ENCODE assay signal across 15 cellular contexts in genomic region chr15:62058327-62059028, GRCh38. TPM values are rescaled to one million over a fixed set of nuclear protein-coding genes. Genes with fewer than 3 reads are reported as not detected.
A peak's percentile ranks its signal among the peaks of the same experiment; 100 is the strongest.
DNase-seq lines count a peak whose midpoint lies in the region; ATAC-seq, FAIRE-seq and TF ChIP-seq lines count a peak whose summit lies in the region.
"Had no signal": no experiment of that assay in that cellular context is flagged by ENCODE, and none has a peak within 500 bp of the region (broad histone marks: within the 10 kb centered on the region; RNA-seq: fewer than 3 reads in every experiment).

No MANE protein-coding gene starts in this region.

- no peaks in the 10 kb centered on the region for H3K9me3 ChIP-seq in keratinocyte (ENCODE audit: control insufficient read depth, low read depth, low read length)
- H3K9me3 ChIP-seq: esophagus squamous epithelium, ovary had no signal

- H3K27ac Mint-ChIP-seq in Calu3 (ENCODE audit: unreplicated experiment) = no peak overlapping the region
- H3K27ac Mint-ChIP-seq in activated CD4-positive, alpha-beta memory T cell treated with anti-CD3 and anti-CD28 coated beads for 36 hours = no peak overlapping the region
- H3K27ac Mint-ChIP-seq: H9 had no signal

- H3K27ac ChIP-seq in 22Rv1 = no peak overlapping the region
- no peak overlapping the region for H3K27ac ChIP-seq in keratinocyte (ENCODE audit: control insufficient read depth, insufficient read depth, low read length)
- H3K27ac ChIP-seq: ovary had no signal

- peaks cover 13% of the 10 kb centered on the region for H3K4me1 ChIP-seq in keratinocyte (ENCODE audit: control insufficient read depth, extremely low read depth, insufficient read depth, low read length)

- H2AFZ ChIP-seq in keratinocyte (ENCODE audit: control insufficient read depth, low read length) = no peak overlapping the region

- H4K20me1 ChIP-seq in keratinocyte (ENCODE audit: control insufficient read depth, extremely low read depth, insufficient read depth, low read length) = peaks cover 3% of the 10 kb centered on the region

- dilution Hi-C loops in keratinocyte (cut with MboI; ENCODE audit: extremely low pct_ligation_motif_present, low sequenced_read_pairs) = no loop called here

- CTCF ChIA-PET in Calu3 (lab: Charles Lee) = interaction anchor here (0.7 to 1.4 kb wide), 2 partner anchors 16 to 248 kb away, joined by 4 read pairs; no protein-coding TSS in a partner anchor
- CTCF ChIA-PET in activated CD4-positive, alpha-beta memory T cell treated with anti-CD3 and anti-CD28 coated beads for 36 hours (lab: Charles Lee) = interaction anchor here (4.8 kb wide), 1 partner anchor 12 kb away, joined by 43 read pairs; no protein-coding TSS in a partner anchor

- H3K79me2 ChIP-seq in keratinocyte (ENCODE audit: control insufficient read depth, insufficient read depth, low read length) = peaks cover 39% of the 10 kb centered on the region

- peak overlapping the region; percentile 93 for H3K4me3 Mint-ChIP-seq in Calu3 (ENCODE audit: low read depth, unreplicated experiment)
- H3K4me3 Mint-ChIP-seq in activated CD4-positive, alpha-beta memory T cell treated with anti-CD3 and anti-CD28 coated beads for 36 hours = peak overlapping the region; percentile 43

- BruUV-seq in Calu3 (replicated peaks; lab: Mats Ljungman, UMichigan) = no TSS peak

- intact Hi-C loops in Calu3 (cut with micrococcal nuclease; ENCODE audit: unreplicated experiment) = loop anchor here (5.0 kb wide), 1 partner anchor 181 kb away; no protein-coding TSS in a partner anchor
- intact Hi-C loops in activated CD4-positive, alpha-beta memory T cell treated with anti-CD3 and anti-CD28 coated beads for 36 hours (cut with micrococcal nuclease) = no loop called here

- no peak for FAIRE-seq in keratinocyte (lab: Jason Lieb, UNC)
- FAIRE-seq: GM19239 had no signal

- TF ChIP-seq CTCF in 22Rv1 (IDR thresholded peaks at IDR 0.05) (0 out of 2 replicates have a peak, but pooled peaks have one; percentile 1), Calu3 (IDR thresholded peaks at IDR 0.05; ENCODE audit: unreplicated experiment) (no peak), keratinocyte (optimal IDR thresholded peaks at IDR 0.05 in 1 of 3, IDR thresholded peaks at IDR 0.05 in 1 of 3, conservative IDR thresholded peaks at IDR 0.05 in 1 of 3; ENCODE audit: extremely low read depth in 1 of 3, insufficient read depth in 2 of 3, low read length in 3 of 3) (no peak)

- no peaks in the 10 kb centered on the region for H3K9me3 Mint-ChIP-seq in Calu3 (ENCODE audit: low read depth, unreplicated experiment)
- no peaks in the 10 kb centered on the region for H3K9me3 Mint-ChIP-seq in activated CD4-positive, alpha-beta memory T cell treated with anti-CD3 and anti-CD28 coated beads for 36 hours
- H3K9me3 Mint-ChIP-seq: H9 had no signal

- ATAC-seq in HG02885 (IDR thresholded peaks at IDR 0.05; ENCODE audit: poor library complexity, unreplicated experiment) = no peak

- peaks cover 41% of the 10 kb centered on the region for H3K36me3 Mint-ChIP-seq in Calu3 (ENCODE audit: insufficient read depth, unreplicated experiment)
- H3K36me3 Mint-ChIP-seq in activated CD4-positive, alpha-beta memory T cell treated with anti-CD3 and anti-CD28 coated beads for 36 hours = peaks cover 7% of the 10 kb centered on the region

- no peak overlapping the region for H3K9ac ChIP-seq in keratinocyte (ENCODE audit: control insufficient read depth, extremely low read depth, insufficient read depth, low read length)

- POLR2A ChIA-PET in activated CD4-positive, alpha-beta memory T cell treated with anti-CD3 and anti-CD28 coated beads for 36 hours (lab: Charles Lee) = no interaction called here

- H3K4me3 ChIP-seq in keratinocyte (ENCODE audit: control insufficient read depth in 2 of 3, extremely low read depth in 1 of 3, insufficient read depth in 2 of 3, low read depth in 1 of 3, low read length in 3 of 3) = no peak overlapping the region

- no peaks in the 10 kb centered on the region for H3K27me3 Mint-ChIP-seq in Calu3 (ENCODE audit: unreplicated experiment)
- H3K27me3 Mint-ChIP-seq in activated CD4-positive, alpha-beta memory T cell treated with anti-CD3 and anti-CD28 coated beads for 36 hours = no peaks in the 10 kb centered on the region

- DNase-seq in Calu3 (no peak), keratinocyte (ENCODE audit: low read depth, low spot score) (no peak), NCI-H748 (lab: John Stamatoyannopoulos, UW; ENCODE audit: unreplicated experiment) (no peak), SK-N-DZ (ENCODE audit: low spot score) (no peak), cerebellum (ENCODE audit: low spot score) (no peak)
- no peak for DNase-seq in activated CD4-positive, alpha-beta memory T cell treated with anti-CD3 and anti-CD28 coated beads for 36 hours
- DNase-seq: esophagus squamous epithelium, H9, NCI-H446 treated with DMSO at 0.1 percent for 48 hours, ovary, SHP77 treated with DMSO at 0.1 percent for 48 hours had no signal

- H3K4me2 ChIP-seq in keratinocyte (ENCODE audit: control insufficient read depth, extremely low read depth, insufficient read depth, low read depth, low read length) = peak overlapping the region; percentile 14

- peaks cover 73% of the 10 kb centered on the region for H3K4me1 Mint-ChIP-seq in Calu3 (ENCODE audit: low read depth, unreplicated experiment)
- H3K4me1 Mint-ChIP-seq in activated CD4-positive, alpha-beta memory T cell treated with anti-CD3 and anti-CD28 coated beads for 36 hours (ENCODE audit: low read depth) = peaks cover 53% of the 10 kb centered on the region

- no peaks in the 10 kb centered on the region for H3K9me1 ChIP-seq in keratinocyte (ENCODE audit: control insufficient read depth, extremely low read depth, insufficient read depth, low read length)

- no peaks in the 10 kb centered on the region for H3K36me3 ChIP-seq in keratinocyte (ENCODE audit: control insufficient read depth in 2 of 2, extremely low read depth in 1 of 2, insufficient read depth in 2 of 2, low read length in 2 of 2)
- H3K36me3 ChIP-seq: esophagus squamous epithelium, ovary had no signal

- no peaks in the 10 kb centered on the region for H3K27me3 ChIP-seq in keratinocyte (ENCODE audit: control insufficient read depth, extremely low read depth, insufficient read depth, low read length)
- H3K27me3 ChIP-seq: ovary had no signal

RNA-seq across cellular contexts. Expression of gene VPS13C, which starts 1.8 kb away (rescaled TPM):
- 99.9 and 101 TPM in 2 replicates for total RNA-seq in Calu3 (2022)
- total RNA-seq in activated CD4-positive, alpha-beta memory T cell treated with anti-CD3 and anti-CD28 coated beads for 36 hours = 10 to 100 TPM; 44.6 to 52.4 TPM
- polyA plus RNA-seq in keratinocyte = 7.4 to 13.5 TPM (median 13.1 TPM) in 3 replicates
- 5.2 TPM for polyA plus RNA-seq in keratinocyte (2011; ENCODE audit: low read depth)
- 3.2 and 4.3 TPM in 2 replicates for polyA plus RNA-seq in keratinocyte (2011; cell fraction: cytosol; rRNA removed)
- 26.0 and 37.1 TPM in 2 replicates for polyA plus RNA-seq in keratinocyte (2011; cell fraction: nucleus; rRNA removed)
- polyA plus RNA-seq in keratinocyte (2012; ENCODE audit: low replicate concordance) = 8.0 and 9.4 TPM in 2 replicates
- polyA minus RNA-seq in keratinocyte = 11.5 to 62.8 TPM (median 50.2 TPM) in 3 replicates
- 12.5 TPM for polyA minus RNA-seq in keratinocyte (2011; cell fraction: cytosol; rRNA and poly(A)+ RNA removed)
- 115 and 184 TPM in 2 replicates for polyA minus RNA-seq in keratinocyte (2011; cell fraction: nucleus; rRNA and poly(A)+ RNA removed)
- 11.1 and 13.0 TPM in 2 replicates for polyA plus RNA-seq in SK-N-DZ (2014; cell fraction: cytosol; rRNA removed)
- 32.0 and 57.0 TPM in 2 replicates for polyA plus RNA-seq in SK-N-DZ (2014; cell fraction: nucleus; rRNA removed)
- 150 TPM for total RNA-seq in cerebellum

RNA-seq across cellular contexts. Expression of gene C2CD4A, which starts 8.3 kb away (rescaled TPM):
- 17.1 and 17.6 TPM in 2 replicates for total RNA-seq in Calu3 (2022)
- total RNA-seq in activated CD4-positive, alpha-beta memory T cell treated with anti-CD3 and anti-CD28 coated beads for 36 hours = 1 to 10 TPM; 2.3 to 2.6 TPM
- not detected in 3 replicates for polyA plus RNA-seq in keratinocyte
- polyA plus RNA-seq in keratinocyte (2011; ENCODE audit: low read depth) = not detected
- polyA plus RNA-seq in keratinocyte (2011; cell fraction: cytosol; rRNA removed) = not detected in 2 replicates
- polyA plus RNA-seq in keratinocyte (2011; cell fraction: nucleus; rRNA removed) = 0.04 TPM in 1 of 2 replicates, not detected in the other
- polyA plus RNA-seq in keratinocyte (2012; ENCODE audit: low replicate concordance) = not detected in 2 replicates
- polyA minus RNA-seq in keratinocyte = 0.06 TPM in 1 of 3 replicates, not detected in the others
- polyA minus RNA-seq in keratinocyte (2011; cell fraction: cytosol; rRNA and poly(A)+ RNA removed) = not detected
- not detected in 2 replicates for polyA minus RNA-seq in keratinocyte (2011; cell fraction: nucleus; rRNA and poly(A)+ RNA removed)
- polyA plus RNA-seq in SK-N-DZ (2014; cell fraction: cytosol; rRNA removed) = 0.30 TPM in 1 of 2 replicates, not detected in the other
- 0.20 TPM in 1 of 2 replicates, not detected in the other for polyA plus RNA-seq in SK-N-DZ (2014; cell fraction: nucleus; rRNA removed)
- 0.73 TPM for total RNA-seq in cerebellum
- total RNA-seq: H9, temporal lobe had no signal
